ENCODE assay signal across 11 cellular contexts in genomic region chr9:78439866-78440830, GRCh38.
DNase-seq lines count a peak whose midpoint lies in the region; ATAC-seq, FAIRE-seq and TF ChIP-seq lines count a peak whose summit lies in the region.
"Had no signal": no experiment of that assay in that cellular context is flagged by ENCODE, and none has a peak within 500 bp of the region (broad histone marks: within the 10 kb centered on the region; RNA-seq: fewer than 3 reads in every experiment).

No MANE protein-coding gene starts in this region.

- POLR2A ChIA-PET in AG04449 (lab: Yijun Ruan, JAX) (interaction anchor here (0.7 kb wide), 1 partner anchor 427 kb away, joined by 3 read pairs; no protein-coding TSS in a partner anchor), PC-9 (lab: Charles Lee; ENCODE audit: unreplicated experiment) (no interaction called here)

- no peaks in the 10 kb centered on the region for H3K9me2 ChIP-seq in PC-9 (ENCODE audit: insufficient read depth)

- H3K9me3 Mint-ChIP-seq in activated naive CD8-positive, alpha-beta T cell treated with anti-CD3 and anti-CD28 coated beads for 36 hours: no peaks in the 10 kb centered on the region

- CTCF ChIA-PET in AG04449 (lab: Yijun Ruan, JAX): interaction anchor here (0.6 to 4.2 kb wide), 51 partner anchors 8 to 1180 kb away, joined by 3 to 47 read pairs (median 4); no protein-coding TSS in a partner anchor
- CTCF ChIA-PET in PC-9 (lab: Charles Lee): no interaction called here

- H3K9me3 ChIP-seq in PC-9 (ENCODE audit: insufficient read depth, low read depth): no peaks in the 10 kb centered on the region
- H3K9me3 ChIP-seq: thyroid gland had no signal

- no peak overlapping the region for H2AFZ ChIP-seq in PC-9

- no peak overlapping the region for H3K27ac Mint-ChIP-seq in activated naive CD8-positive, alpha-beta T cell treated with anti-CD3 and anti-CD28 coated beads for 36 hours

- no peaks in the 10 kb centered on the region for H4K20me1 ChIP-seq in PC-9 (ENCODE audit: insufficient read depth)

- BruUV-seq in PC-9 (replicated peaks; lab: Mats Ljungman, UMichigan): no TSS peak

- H3K4me1 ChIP-seq in PC-9 (replicated peaks; ENCODE audit: insufficient read depth): no peaks in the 10 kb centered on the region

- H3K4me3 ChIP-seq in AG04449 (ENCODE audit: low read depth, low read length): no peak overlapping the region
- no peak overlapping the region for H3K4me3 ChIP-seq in H7 (ENCODE audit: insufficient read depth, low read depth, low read length)
- H3K4me3 ChIP-seq in PC-9: no peak overlapping the region
- H3K4me3 ChIP-seq: GM12878, thyroid gland had no signal

- no peaks in the 10 kb centered on the region for H3K36me3 Mint-ChIP-seq in activated naive CD8-positive, alpha-beta T cell treated with anti-CD3 and anti-CD28 coated beads for 36 hours

- no peak for FAIRE-seq in RCC 7860 (lab: Jason Lieb, UNC)

- no peaks in the 10 kb centered on the region for H3K36me3 ChIP-seq in H7 (replicated peaks; ENCODE audit: control insufficient read depth, insufficient read depth, low read length)
- no peaks in the 10 kb centered on the region for H3K36me3 ChIP-seq in PC-9 (ENCODE audit: low read depth)
- H3K36me3 ChIP-seq: thyroid gland had no signal

- H3K27me3 ChIP-seq in H7 (ENCODE audit: control insufficient read depth, insufficient read depth, low read length) (no peaks in the 10 kb centered on the region), PC-9 (ENCODE audit: insufficient read depth, low read depth) (peaks cover 71% of the 10 kb centered on the region)
- H3K27me3 ChIP-seq: thyroid gland had no signal

- H3K4me1 Mint-ChIP-seq in activated naive CD8-positive, alpha-beta T cell treated with anti-CD3 and anti-CD28 coated beads for 36 hours: peaks cover 5% of the 10 kb centered on the region

- DNase-seq in AG04449 (ENCODE audit: low read depth, low spot score): no peak
- peak; percentile 75 for DNase-seq in H7
- DNase-seq in medulla oblongata (ENCODE audit: extremely low spot score): peak; percentile 13
- no peak for DNase-seq in RCC 7860 (ENCODE audit: low spot score)
- no peak for DNase-seq in PC-9
- DNase-seq in activated naive CD8-positive, alpha-beta T cell treated with anti-CD3 and anti-CD28 coated beads for 36 hours: no peak
- DNase-seq: NCI-H1048 had no signal

- H3K4me2 ChIP-seq in PC-9: no peak overlapping the region

- intact Hi-C loops in PC-9 (cut with micrococcal nuclease; ENCODE audit: unreplicated experiment): loop anchor here (5.0 to 10.0 kb wide), 2 partner anchors 162 to 795 kb away; no protein-coding TSS in a partner anchor

- no peak for ATAC-seq in GM19351 (IDR thresholded peaks at IDR 0.05; ENCODE audit: unreplicated experiment)

- H3K27ac ChIP-seq in VCaP: peak overlapping the region; percentile 27; the same call in 1 of the 2 replicates
- H3K27ac ChIP-seq in PC-9: no peak overlapping the region
- H3K27ac ChIP-seq: thyroid gland had no signal

- H3F3A ChIP-seq in PC-9 (ENCODE audit: insufficient read depth, low read depth): no peaks in the 10 kb centered on the region

- H3K4me3 Mint-ChIP-seq in activated naive CD8-positive, alpha-beta T cell treated with anti-CD3 and anti-CD28 coated beads for 36 hours: no peak overlapping the region

- peak; percentile 2 for TF ChIP-seq CTCF in AG04449 (IDR thresholded peaks at IDR 0.05; ENCODE audit: insufficient read depth, low read length, missing control alignments)
- TF ChIP-seq CTCF in VCaP (conservative IDR thresholded peaks at IDR 0.05): no peak; the same call in 1 of the 2 replicates
- no peak for TF ChIP-seq CTCF in PC-9 (conservative IDR thresholded peaks at IDR 0.05)

- H3K79me2 ChIP-seq in PC-9 (ENCODE audit: low read depth): no peaks in the 10 kb centered on the region

- peaks cover 28% of the 10 kb centered on the region for H3K27me3 Mint-ChIP-seq in activated naive CD8-positive, alpha-beta T cell treated with anti-CD3 and anti-CD28 coated beads for 36 hours

Comparison
In these comparisons a context has a peak if more than half of its experiments do, and no peak if none do; other contexts are left out.
1. DNase-seq: peak in H7 (single experiment) and medulla oblongata (single experiment); none in AG04449 (single experiment), RCC 7860 (single experiment), PC-9 (0 of 2) and activated naive CD8-positive, alpha-beta T cell treated with anti-CD3 and anti-CD28 coated beads for 36 hours (single experiment).